Comparison of ENCODE assay signal across 1 cellular context in genomic region chr4:149223659-149224058, GRCh38.
TF ChIP-seq lines count a peak whose summit lies in the region.

No MANE protein-coding gene starts in this region.

TF ChIP-seq in GM23338, 12 proteins besides CTCF, POLR2A, EP300 and RAD21:
- TF ChIP-seq REST (IDR thresholded peaks at IDR 0.05; ENCODE audit: unreplicated experiment), result no peak
- no peak for TF ChIP-seq EZH2 (IDR thresholded peaks at IDR 0.05; ENCODE audit: low read depth, unreplicated experiment)
- TF ChIP-seq NANOG (IDR thresholded peaks at IDR 0.05; ENCODE audit: borderline replicate concordance), result no peak
- TF ChIP-seq ZNF114 (CRISPR knock-in tag; IDR thresholded peaks at IDR 0.05), result no peak
- TF ChIP-seq STAT1 (IDR thresholded peaks at IDR 0.05; ENCODE audit: unreplicated experiment), result no peak
- no peak for TF ChIP-seq POLR2AphosphoS5 (IDR thresholded peaks at IDR 0.05; ENCODE audit: low read depth)
- no peak for TF ChIP-seq CREB1 (CRISPR knock-in tag; IDR thresholded peaks at IDR 0.05; ENCODE audit: low read depth)
- TF ChIP-seq ZNF462 (CRISPR knock-in tag; IDR thresholded peaks at IDR 0.05), result no peak
- no peak for TF ChIP-seq ETS1 (IDR thresholded peaks at IDR 0.05)
- TF ChIP-seq JUNB (IDR thresholded peaks at IDR 0.05; ENCODE audit: unreplicated experiment), result no peak
- no peak for TF ChIP-seq EZH2phosphoT487 (IDR thresholded peaks at IDR 0.05; ENCODE audit: unreplicated experiment)
- TF ChIP-seq ZNF331 (CRISPR knock-in tag; IDR thresholded peaks at IDR 0.05; ENCODE audit: low read depth), result no peak
